Comparison of ENCODE assay signal across 24 cellular contexts in genomic region chr12:112450725-112451124, GRCh38. TPM values are rescaled to one million over a fixed set of nuclear protein-coding genes. Genes with fewer than 3 reads are reported as not detected.
DNase-seq lines count a peak whose midpoint lies in the region; ATAC-seq and TF ChIP-seq lines count a peak whose summit lies in the region.
"Had no signal": no experiment of that assay in that cellular context is flagged by ENCODE, and none has a peak within 500 bp of the region (broad histone marks: within the 10 kb centered on the region; RNA-seq: fewer than 3 reads in every experiment).

No MANE protein-coding gene starts in this region.

- H3K27ac ChIP-seq in SK-N-SH (ENCODE audit: low read depth in 2 of 2, low read length in 1 of 2) (peak overlapping the region in 1 of 2 experiments; percentile 12; a peak in 1 of 4 replicates), OCI-LY3 (ENCODE audit: low read length) (no peak overlapping the region), hepatocyte (no peak overlapping the region)
- H3K27ac ChIP-seq: C4-2B, cardiac muscle cell, skin epidermis, suprapubic skin had no signal

- H3K36me3 ChIP-seq in SK-N-SH (replicated peaks in 1 of 2; ENCODE audit: control insufficient read depth in 1 of 2, insufficient read depth in 2 of 2, low read length in 1 of 2) (peaks cover 21 to 59% of the 10 kb centered on the region in 2 experiments), OCI-LY3 (replicated peaks; ENCODE audit: low read depth, low read length) (peaks cover 18% of the 10 kb centered on the region), hepatocyte (replicated peaks; ENCODE audit: insufficient read depth, low read depth) (no peaks in the 10 kb centered on the region)

- CTCF ChIA-PET in SK-N-SH (lab: Yijun Ruan, JAX), result interaction anchor here (0.7 to 2.3 kb wide), 27 partner anchors 11 to 724 kb away, joined by 3 to 18 read pairs (median 4); no protein-coding TSS in a partner anchor

- DNase-seq in SK-N-SH (peak; percentile 47), hepatocyte (ENCODE audit: low spot score) (no peak), superior temporal gyrus (ENCODE audit: extremely low spot score) (peak; percentile 76)
- DNase-seq: activated CD4-positive, alpha-beta T cell treated with anti-CD3 and anti-CD28 coated beads for 36 hours; activated naive CD4-positive, alpha-beta T cell treated with anti-CD3 and anti-CD28 coated beads for 36 hours; activated T-cell treated with anti-CD3 and anti-CD28 coated beads, Interleukin-2, amount 50 U/mL, for 4 hours; GDM1; immature natural killer cell; left ventricle myocardium superior; NCI-H1092 treated with DMSO at 0.1 percent for 48 hours; NCI-H2029 treated with DMSO at 0.1 percent for 48 hours; NCI-H526 treated with DMSO at 0.1 percent for 48 hours; Right ventricle myocardium superior; stimulated activated CD4-positive, alpha-beta T cell treated with anti-CD3 and anti-CD28 coated beads, Interleukin-1b, Interleukin-23, amount 100 ng/mL, for 48 hours; T-cell had no signal

- H3K9me3 ChIP-seq in SK-N-SH, result no peaks in the 10 kb centered on the region
- H3K9me3 ChIP-seq in OCI-LY3 (ENCODE audit: insufficient read depth, low read length), result no peaks in the 10 kb centered on the region
- no peaks in the 10 kb centered on the region for H3K9me3 ChIP-seq in hepatocyte (ENCODE audit: low read depth)
- H3K9me3 ChIP-seq: suprapubic skin had no signal

- ATAC-seq in SK-N-SH treated with all-trans-retinoic acid at 6 μM for 48 hours, result no peak
- ATAC-seq in GM18909 (IDR thresholded peaks at IDR 0.05; ENCODE audit: poor library complexity, unreplicated experiment), result no peak
- no peak for ATAC-seq in GM21723 (IDR thresholded peaks at IDR 0.05; ENCODE audit: unreplicated experiment)
- no peak for ATAC-seq in HG02938 (IDR thresholded peaks at IDR 0.05; ENCODE audit: unreplicated experiment)
- ATAC-seq: activated CD4-positive, alpha-beta T cell treated with anti-CD3 and anti-CD28 coated beads for 36 hours; activated T-cell treated with anti-CD3 and anti-CD28 coated beads, Interleukin-2, amount 50 U/mL, for 4 hours; left ventricle myocardium superior; T-cell had no signal

- H4K20me1 ChIP-seq in SK-N-SH (ENCODE audit: insufficient read depth) (no peaks in the 10 kb centered on the region), OCI-LY3 (ENCODE audit: insufficient read depth, low read length) (peaks cover 4% of the 10 kb centered on the region; the same call in 1 of the 2 replicates), hepatocyte (ENCODE audit: insufficient read depth, poor library complexity, severe bottlenecking) (peaks cover 2% of the 10 kb centered on the region)

- H3K79me2 ChIP-seq in SK-N-SH (ENCODE audit: insufficient read depth) (peaks cover 7% of the 10 kb centered on the region; the same call in 1 of the 2 replicates), OCI-LY3 (ENCODE audit: low read length) (peaks cover 3% of the 10 kb centered on the region), hepatocyte (peaks cover 8% of the 10 kb centered on the region)

- POLR2A ChIA-PET in SK-N-SH (lab: Yijun Ruan, JAX), result no interaction called here

- TF ChIP-seq EP300 in SK-N-SH (IDR thresholded peaks at IDR 0.05; ENCODE audit: borderline replicate concordance in 1 of 2, low read depth in 1 of 2, low read length in 1 of 2), result no peak

- TF ChIP-seq RAD21 in SK-N-SH (IDR thresholded peaks at IDR 0.05; ENCODE audit: low read length), result peak; percentile 86

- 90% methylated on average over 4 of the region's 4 CpGs for WGBS in SK-N-SH (ENCODE audit: low lambda C conversion rate)
- WGBS in hepatocyte (ENCODE audit: low lambda C conversion rate, missing lambda C conversion rate), result 87% methylated on average over 4 of the region's 4 CpGs

- no peak overlapping the region for H3K4me3 ChIP-seq in SK-N-SH (ENCODE audit: low read depth in 2 of 2, low read length in 1 of 2)
- no peak overlapping the region for H3K4me3 ChIP-seq in OCI-LY3 (ENCODE audit: low read length)
- H3K4me3 ChIP-seq in hepatocyte, result no peak overlapping the region
- H3K4me3 ChIP-seq: cardiac muscle cell, skin epidermis, suprapubic skin had no signal

- no peak for TF ChIP-seq CTCF in SK-N-SH (IDR thresholded peaks at IDR 0.05)
- TF ChIP-seq CTCF in OCI-LY3 (IDR thresholded peaks at IDR 0.05; ENCODE audit: low read depth, low read length), result peak; percentile 12; the same call in 1 of the 2 replicates
- peak; percentile 14 for TF ChIP-seq CTCF in hepatocyte (IDR thresholded peaks at IDR 0.05; ENCODE audit: poor library complexity)

- no peak overlapping the region for H3K9ac ChIP-seq in SK-N-SH
- H3K9ac ChIP-seq in OCI-LY3 (ENCODE audit: low read length), result no peak overlapping the region

- H3K4me1 ChIP-seq in SK-N-SH (ENCODE audit: control insufficient read depth in 1 of 2, insufficient read depth in 2 of 2, low read depth in 1 of 2, low read length in 1 of 2) (no peaks in the 10 kb centered on the region), OCI-LY3 (ENCODE audit: low read length) (no peaks in the 10 kb centered on the region), hepatocyte (ENCODE audit: insufficient read depth) (no peaks in the 10 kb centered on the region)

- no peak overlapping the region for H3K4me2 ChIP-seq in SK-N-SH
- H3K4me2 ChIP-seq in OCI-LY3 (ENCODE audit: low read length), result no peak overlapping the region
- H3K4me2 ChIP-seq in hepatocyte, result no peak overlapping the region

- H3K9me2 ChIP-seq in SK-N-SH (no peaks in the 10 kb centered on the region), hepatocyte (replicated peaks; ENCODE audit: insufficient read depth) (no peaks in the 10 kb centered on the region)

- H3K27me3 ChIP-seq in SK-N-SH (ENCODE audit: insufficient read depth) (no peaks in the 10 kb centered on the region), OCI-LY3 (ENCODE audit: low read depth, low read length) (no peaks in the 10 kb centered on the region), hepatocyte (no peaks in the 10 kb centered on the region)
- H3K27me3 ChIP-seq: cardiac muscle cell, suprapubic skin had no signal

- H2AFZ ChIP-seq in SK-N-SH (ENCODE audit: low read depth) (no peak overlapping the region), OCI-LY3 (ENCODE audit: low read depth, low read length) (no peak overlapping the region), hepatocyte (no peak overlapping the region)

- no peaks in the 10 kb centered on the region for H3F3A ChIP-seq in SK-N-SH (replicated peaks; ENCODE audit: insufficient read depth)

TF ChIP-seq in SK-N-SH, 30 proteins besides CTCF, POLR2A, EP300 and RAD21:
- no peak for TF ChIP-seq MEF2A (IDR thresholded peaks at IDR 0.05; ENCODE audit: borderline replicate concordance, low read depth)
- TF ChIP-seq SMC3 (IDR thresholded peaks at IDR 0.05; ENCODE audit: low read depth, low read length), result peak; percentile 48; the same call in 1 of the 2 replicates

TF ChIP-seq in SK-N-SH treated with all-trans-retinoic acid at 6 μM for 48 hours, 23 proteins besides CTCF, POLR2A, EP300 and RAD21:
- no peak for TF ChIP-seq BACH2 (CRISPR knock-in tag; IDR thresholded peaks at IDR 0.05; ENCODE audit: borderline replicate concordance)
TF ChIP-seq in SK-N-SH treated with all-trans-retinoic acid at 6 μM for 48 hours: peak in this region for 0.

RNA-seq across cellular contexts. Expression of gene PTPN11, which starts 32.0 kb away (rescaled TPM):
- 47.8 and 48.3 TPM in 2 replicates for polyA plus RNA-seq in SK-N-SH (2012; rRNA removed)
- 52.2 and 55.5 TPM in 2 replicates for polyA plus RNA-seq in SK-N-SH (2012; cell fraction: cytosol; rRNA removed)
- 30.4 and 37.8 TPM in 2 replicates for polyA plus RNA-seq in SK-N-SH (2012; cell fraction: nucleus; rRNA removed)
- 102 and 115 TPM in 2 replicates for total RNA-seq in hepatocyte
- 56.0 and 66.6 TPM in 2 replicates for polyA plus RNA-seq in hepatocyte

RNA-seq across cellular contexts. Expression of gene RPL6, which starts 41.3 kb away (rescaled TPM):
- 2,073 and 2,479 TPM in 2 replicates for polyA plus RNA-seq in SK-N-SH (2012; rRNA removed)
- polyA plus RNA-seq in SK-N-SH (2012; cell fraction: cytosol; rRNA removed), result 2,881 and 3,723 TPM in 2 replicates
- polyA plus RNA-seq in SK-N-SH (2012; cell fraction: nucleus; rRNA removed), result 553 and 707 TPM in 2 replicates
- 1,682 and 1,816 TPM in 2 replicates for total RNA-seq in hepatocyte
- 279 and 281 TPM in 2 replicates for polyA plus RNA-seq in hepatocyte
